Comparison of ENCODE assay signal across 1 cellular context in genomic region chr6:151004415-151005024, GRCh38.
TF ChIP-seq lines count a peak whose summit lies in the region.

No MANE protein-coding gene starts in this region.

TF ChIP-seq in K562, 482 proteins besides CTCF, POLR2A, EP300 and RAD21 (continued from another document):
- TF ChIP-seq, protein P1, sequence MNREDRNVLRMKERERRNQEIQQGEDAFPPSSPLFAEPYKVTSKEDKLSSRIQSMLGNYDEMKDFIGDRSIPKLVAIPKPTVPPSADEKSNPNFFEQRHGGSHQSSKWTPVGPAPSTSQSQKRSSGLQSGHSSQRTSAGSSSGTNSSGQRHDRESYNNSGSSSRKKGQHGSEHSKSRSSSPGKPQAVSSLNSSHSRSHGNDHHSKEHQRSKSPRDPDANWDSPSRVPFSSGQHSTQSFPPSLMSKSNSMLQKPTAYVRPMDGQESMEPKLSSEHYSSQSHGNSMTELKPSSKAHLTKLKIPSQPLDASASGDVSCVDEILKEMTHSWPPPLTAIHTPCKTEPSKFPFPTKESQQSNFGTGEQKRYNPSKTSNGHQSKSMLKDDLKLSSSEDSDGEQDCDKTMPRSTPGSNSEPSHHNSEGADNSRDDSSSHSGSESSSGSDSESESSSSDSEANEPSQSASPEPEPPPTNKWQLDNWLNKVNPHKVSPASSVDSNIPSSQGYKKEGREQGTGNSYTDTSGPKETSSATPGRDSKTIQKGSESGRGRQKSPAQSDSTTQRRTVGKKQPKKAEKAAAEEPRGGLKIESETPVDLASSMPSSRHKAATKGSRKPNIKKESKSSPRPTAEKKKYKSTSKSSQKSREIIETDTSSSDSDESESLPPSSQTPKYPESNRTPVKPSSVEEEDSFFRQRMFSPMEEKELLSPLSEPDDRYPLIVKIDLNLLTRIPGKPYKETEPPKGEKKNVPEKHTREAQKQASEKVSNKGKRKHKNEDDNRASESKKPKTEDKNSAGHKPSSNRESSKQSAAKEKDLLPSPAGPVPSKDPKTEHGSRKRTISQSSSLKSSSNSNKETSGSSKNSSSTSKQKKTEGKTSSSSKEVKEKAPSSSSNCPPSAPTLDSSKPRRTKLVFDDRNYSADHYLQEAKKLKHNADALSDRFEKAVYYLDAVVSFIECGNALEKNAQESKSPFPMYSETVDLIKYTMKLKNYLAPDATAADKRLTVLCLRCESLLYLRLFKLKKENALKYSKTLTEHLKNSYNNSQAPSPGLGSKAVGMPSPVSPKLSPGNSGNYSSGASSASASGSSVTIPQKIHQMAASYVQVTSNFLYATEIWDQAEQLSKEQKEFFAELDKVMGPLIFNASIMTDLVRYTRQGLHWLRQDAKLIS (CRISPR knock-in tag; IDR thresholded peaks at IDR 0.05), result no peak
- TF ChIP-seq SRSF7 (optimal IDR thresholded peaks at IDR 0.05; ENCODE audit: low read depth, low read length), result no peak
- TF ChIP-seq ZNF175 (CRISPR knock-in tag; IDR thresholded peaks at IDR 0.05; ENCODE audit: low read depth), result no peak
- no peak for TF ChIP-seq TCF3 (CRISPR knock-in tag; IDR thresholded peaks at IDR 0.05)
- TF ChIP-seq VEZF1 (CRISPR knock-in tag; IDR thresholded peaks at IDR 0.05), result no peak
- no peak for TF ChIP-seq TRIM28 (IDR thresholded peaks at IDR 0.05)
- no peak for TF ChIP-seq ARID2 (IDR thresholded peaks at IDR 0.05)
- TF ChIP-seq CEBPB (tag; IDR thresholded peaks at IDR 0.05), result peak; percentile 96
- peak; percentile 51 for TF ChIP-seq NFE2 (IDR thresholded peaks at IDR 0.05; ENCODE audit: low read depth)
- peak; percentile 77 for TF ChIP-seq ZNF316 (IDR thresholded peaks at IDR 0.05)
- TF ChIP-seq, protein P2, sequence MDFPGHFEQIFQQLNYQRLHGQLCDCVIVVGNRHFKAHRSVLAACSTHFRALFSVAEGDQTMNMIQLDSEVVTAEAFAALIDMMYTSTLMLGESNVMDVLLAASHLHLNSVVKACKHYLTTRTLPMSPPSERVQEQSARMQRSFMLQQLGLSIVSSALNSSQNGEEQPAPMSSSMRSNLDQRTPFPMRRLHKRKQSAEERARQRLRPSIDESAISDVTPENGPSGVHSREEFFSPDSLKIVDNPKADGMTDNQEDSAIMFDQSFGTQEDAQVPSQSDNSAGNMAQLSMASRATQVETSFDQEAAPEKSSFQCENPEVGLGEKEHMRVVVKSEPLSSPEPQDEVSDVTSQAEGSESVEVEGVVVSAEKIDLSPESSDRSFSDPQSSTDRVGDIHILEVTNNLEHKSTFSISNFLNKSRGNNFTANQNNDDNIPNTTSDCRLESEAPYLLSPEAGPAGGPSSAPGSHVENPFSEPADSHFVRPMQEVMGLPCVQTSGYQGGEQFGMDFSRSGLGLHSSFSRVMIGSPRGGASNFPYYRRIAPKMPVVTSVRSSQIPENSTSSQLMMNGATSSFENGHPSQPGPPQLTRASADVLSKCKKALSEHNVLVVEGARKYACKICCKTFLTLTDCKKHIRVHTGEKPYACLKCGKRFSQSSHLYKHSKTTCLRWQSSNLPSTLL (IDR thresholded peaks at IDR 0.05), result no peak
- TF ChIP-seq MAFG (tag; conservative IDR thresholded peaks at IDR 0.05), result peak; percentile 71
- no peak for TF ChIP-seq ZBTB11 (CRISPR knock-in tag; IDR thresholded peaks at IDR 0.05)
- TF ChIP-seq SLC30A9 (CRISPR knock-in tag; IDR thresholded peaks at IDR 0.05), result no peak
- TF ChIP-seq MYBL2 (IDR thresholded peaks at IDR 0.05; ENCODE audit: low read depth), result no peak
- TF ChIP-seq MYBL2 (CRISPR knock-in tag; IDR thresholded peaks at IDR 0.05; ENCODE audit: borderline replicate concordance), result no peak
- TF ChIP-seq ARNT (IDR thresholded peaks at IDR 0.05), result no peak
- TF ChIP-seq NFATC3 (IDR thresholded peaks at IDR 0.05), result no peak
